Comparison of ENCODE assay signal across 1 cellular context in the genomic region with DNA sequence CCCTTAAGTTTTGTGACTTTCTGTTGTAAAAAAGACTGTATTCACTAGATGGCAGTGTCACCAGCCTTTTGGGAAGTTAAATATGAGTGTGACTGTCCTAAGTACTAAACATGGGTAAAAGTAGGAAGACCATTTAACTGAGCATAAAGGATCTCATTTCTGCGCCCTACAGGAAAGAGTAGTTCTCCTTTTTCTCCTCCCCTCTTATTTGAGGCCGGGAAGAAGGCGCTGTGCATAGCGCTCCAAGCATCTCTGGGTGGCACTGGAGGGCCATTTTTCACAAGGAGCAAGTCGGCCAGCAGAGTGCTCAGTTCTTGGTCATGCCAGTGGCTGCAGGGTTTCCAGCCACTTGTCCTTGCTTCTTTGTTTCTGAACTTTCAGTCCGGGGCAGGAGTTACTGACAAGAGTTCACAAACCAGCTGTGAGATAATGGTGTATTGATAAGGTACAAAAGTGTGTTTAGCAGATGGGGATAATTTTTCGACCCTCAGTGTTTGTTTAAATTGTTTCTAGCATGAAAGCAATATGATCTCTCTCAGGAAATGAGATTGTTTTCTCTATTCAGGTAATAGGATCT.
TF ChIP-seq lines count a peak whose summit lies in the region.

No MANE protein-coding gene starts in this region.

TF ChIP-seq in HepG2, 621 proteins besides CTCF, POLR2A, EP300 and RAD21 (continued from another document and continues in another):
- TF ChIP-seq, protein P1, sequence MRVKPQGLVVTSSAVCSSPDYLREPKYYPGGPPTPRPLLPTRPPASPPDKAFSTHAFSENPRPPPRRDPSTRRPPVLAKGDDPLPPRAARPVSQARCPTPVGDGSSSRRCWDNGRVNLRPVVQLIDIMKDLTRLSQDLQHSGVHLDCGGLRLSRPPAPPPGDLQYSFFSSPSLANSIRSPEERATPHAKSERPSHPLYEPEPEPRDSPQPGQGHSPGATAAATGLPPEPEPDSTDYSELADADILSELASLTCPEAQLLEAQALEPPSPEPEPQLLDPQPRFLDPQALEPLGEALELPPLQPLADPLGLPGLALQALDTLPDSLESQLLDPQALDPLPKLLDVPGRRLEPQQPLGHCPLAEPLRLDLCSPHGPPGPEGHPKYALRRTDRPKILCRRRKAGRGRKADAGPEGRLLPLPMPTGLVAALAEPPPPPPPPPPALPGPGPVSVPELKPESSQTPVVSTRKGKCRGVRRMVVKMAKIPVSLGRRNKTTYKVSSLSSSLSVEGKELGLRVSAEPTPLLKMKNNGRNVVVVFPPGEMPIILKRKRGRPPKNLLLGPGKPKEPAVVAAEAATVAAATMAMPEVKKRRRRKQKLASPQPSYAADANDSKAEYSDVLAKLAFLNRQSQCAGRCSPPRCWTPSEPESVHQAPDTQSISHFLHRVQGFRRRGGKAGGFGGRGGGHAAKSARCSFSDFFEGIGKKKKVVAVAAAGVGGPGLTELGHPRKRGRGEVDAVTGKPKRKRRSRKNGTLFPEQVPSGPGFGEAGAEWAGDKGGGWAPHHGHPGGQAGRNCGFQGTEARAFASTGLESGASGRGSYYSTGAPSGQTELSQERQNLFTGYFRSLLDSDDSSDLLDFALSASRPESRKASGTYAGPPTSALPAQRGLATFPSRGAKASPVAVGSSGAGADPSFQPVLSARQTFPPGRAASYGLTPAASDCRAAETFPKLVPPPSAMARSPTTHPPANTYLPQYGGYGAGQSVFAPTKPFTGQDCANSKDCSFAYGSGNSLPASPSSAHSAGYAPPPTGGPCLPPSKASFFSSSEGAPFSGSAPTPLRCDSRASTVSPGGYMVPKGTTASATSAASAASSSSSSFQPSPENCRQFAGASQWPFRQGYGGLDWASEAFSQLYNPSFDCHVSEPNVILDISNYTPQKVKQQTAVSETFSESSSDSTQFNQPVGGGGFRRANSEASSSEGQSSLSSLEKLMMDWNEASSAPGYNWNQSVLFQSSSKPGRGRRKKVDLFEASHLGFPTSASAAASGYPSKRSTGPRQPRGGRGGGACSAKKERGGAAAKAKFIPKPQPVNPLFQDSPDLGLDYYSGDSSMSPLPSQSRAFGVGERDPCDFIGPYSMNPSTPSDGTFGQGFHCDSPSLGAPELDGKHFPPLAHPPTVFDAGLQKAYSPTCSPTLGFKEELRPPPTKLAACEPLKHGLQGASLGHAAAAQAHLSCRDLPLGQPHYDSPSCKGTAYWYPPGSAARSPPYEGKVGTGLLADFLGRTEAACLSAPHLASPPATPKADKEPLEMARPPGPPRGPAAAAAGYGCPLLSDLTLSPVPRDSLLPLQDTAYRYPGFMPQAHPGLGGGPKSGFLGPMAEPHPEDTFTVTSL (CRISPR knock-in tag; IDR thresholded peaks at IDR 0.05; ENCODE audit: borderline replicate concordance): peak; percentile 71; the same call in 1 of the 2 replicates
- TF ChIP-seq ZNF878 (CRISPR knock-in tag; IDR thresholded peaks at IDR 0.05) (peak; percentile 78; the same call in 1 of the 2 replicates), ZFP1 (CRISPR knock-in tag; IDR thresholded peaks at IDR 0.05) (0 out of 2 replicates have a peak, but pooled peaks have one; percentile 4), MXD4 (CRISPR knock-in tag; IDR thresholded peaks at IDR 0.05) (0 out of 2 replicates have a peak, but pooled peaks have one; percentile 26), MEIS2 (CRISPR knock-in tag; IDR thresholded peaks at IDR 0.05) (peak; percentile 67), NRL (CRISPR knock-in tag; IDR thresholded peaks at IDR 0.05; ENCODE audit: borderline replicate concordance) (no peak), ZNF629 (CRISPR knock-in tag; conservative IDR thresholded peaks at IDR 0.05) (0 out of 2 replicates have a peak, but pooled peaks have one; percentile 9), ESRRA (CRISPR knock-in tag; IDR thresholded peaks at IDR 0.05; ENCODE audit: low read depth) (peak; percentile 60; the same call in 1 of the 2 replicates), ZNF121 (CRISPR knock-in tag; IDR thresholded peaks at IDR 0.05) (peak; percentile 50; the same call in 1 of the 2 replicates), ZNF205 (CRISPR knock-in tag; IDR thresholded peaks at IDR 0.05) (peak; percentile 78; the same call in 1 of the 2 replicates), ZNF354B (CRISPR knock-in tag; IDR thresholded peaks at IDR 0.05) (no peak), STAG1 (CRISPR knock-in tag; IDR thresholded peaks at IDR 0.05) (peak; percentile 99), RFXAP (CRISPR knock-in tag; IDR thresholded peaks at IDR 0.05; ENCODE audit: borderline replicate concordance) (peak; percentile 65; the same call in 1 of the 2 replicates), ZNF557 (CRISPR knock-in tag; IDR thresholded peaks at IDR 0.05) (0 out of 2 replicates have a peak, but pooled peaks have one; percentile 41), ARHGAP35 (CRISPR knock-in tag; IDR thresholded peaks at IDR 0.05; ENCODE audit: borderline replicate concordance) (no peak), GATAD1 (CRISPR knock-in tag; IDR thresholded peaks at IDR 0.05) (peak; percentile 57; the same call in 1 of the 2 replicates), GABPA (IDR thresholded peaks at IDR 0.05; ENCODE audit: low read depth, low read length) (no peak), GABPA (CRISPR knock-in tag; IDR thresholded peaks at IDR 0.05; ENCODE audit: low read depth) (no peak), ZNF317 (CRISPR knock-in tag; IDR thresholded peaks at IDR 0.05) (peak; percentile 64; the same call in 1 of the 2 replicates), ZNF674 (CRISPR knock-in tag; IDR thresholded peaks at IDR 0.05; ENCODE audit: low read depth) (no peak), ARNT (IDR thresholded peaks at IDR 0.05) (no peak), KDM2A (CRISPR knock-in tag; IDR thresholded peaks at IDR 0.05; ENCODE audit: borderline replicate concordance, low read depth) (peak; percentile 28; the same call in 1 of the 2 replicates), ZNF12 (CRISPR knock-in tag; IDR thresholded peaks at IDR 0.05) (0 out of 2 replicates have a peak, but pooled peaks have one; percentile 23), ZNF605 (CRISPR knock-in tag; IDR thresholded peaks at IDR 0.05) (peak; percentile 52; the same call in 1 of the 2 replicates), MIER3 (CRISPR knock-in tag; IDR thresholded peaks at IDR 0.05; ENCODE audit: borderline replicate concordance) (peak; percentile 85; the same call in 1 of the 2 replicates)
- TF ChIP-seq, protein P2, sequence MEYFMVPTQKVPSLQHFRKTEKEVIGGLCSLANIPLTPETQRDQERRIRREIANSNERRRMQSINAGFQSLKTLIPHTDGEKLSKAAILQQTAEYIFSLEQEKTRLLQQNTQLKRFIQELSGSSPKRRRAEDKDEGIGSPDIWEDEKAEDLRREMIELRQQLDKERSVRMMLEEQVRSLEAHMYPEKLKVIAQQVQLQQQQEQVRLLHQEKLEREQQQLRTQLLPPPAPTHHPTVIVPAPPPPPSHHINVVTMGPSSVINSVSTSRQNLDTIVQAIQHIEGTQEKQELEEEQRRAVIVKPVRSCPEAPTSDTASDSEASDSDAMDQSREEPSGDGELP (IDR thresholded peaks at IDR 0.05; ENCODE audit: borderline replicate concordance, low read depth): peak; percentile 88
- TF ChIP-seq, protein P3, sequence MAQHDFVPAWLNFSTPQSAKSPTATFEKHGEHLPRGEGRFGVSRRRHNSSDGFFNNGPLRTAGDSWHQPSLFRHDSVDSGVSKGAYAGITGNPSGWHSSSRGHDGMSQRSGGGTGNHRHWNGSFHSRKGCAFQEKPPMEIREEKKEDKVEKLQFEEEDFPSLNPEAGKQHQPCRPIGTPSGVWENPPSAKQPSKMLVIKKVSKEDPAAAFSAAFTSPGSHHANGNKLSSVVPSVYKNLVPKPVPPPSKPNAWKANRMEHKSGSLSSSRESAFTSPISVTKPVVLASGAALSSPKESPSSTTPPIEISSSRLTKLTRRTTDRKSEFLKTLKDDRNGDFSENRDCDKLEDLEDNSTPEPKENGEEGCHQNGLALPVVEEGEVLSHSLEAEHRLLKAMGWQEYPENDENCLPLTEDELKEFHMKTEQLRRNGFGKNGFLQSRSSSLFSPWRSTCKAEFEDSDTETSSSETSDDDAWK (CRISPR knock-in tag; IDR thresholded peaks at IDR 0.05): no peak
- TF ChIP-seq, protein P4, sequence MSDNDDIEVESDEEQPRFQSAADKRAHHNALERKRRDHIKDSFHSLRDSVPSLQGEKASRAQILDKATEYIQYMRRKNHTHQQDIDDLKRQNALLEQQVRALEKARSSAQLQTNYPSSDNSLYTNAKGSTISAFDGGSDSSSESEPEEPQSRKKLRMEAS (IDR thresholded peaks at IDR 0.05): peak; percentile 23; the same call in 1 of the 2 replicates
- TF ChIP-seq, protein P5, sequence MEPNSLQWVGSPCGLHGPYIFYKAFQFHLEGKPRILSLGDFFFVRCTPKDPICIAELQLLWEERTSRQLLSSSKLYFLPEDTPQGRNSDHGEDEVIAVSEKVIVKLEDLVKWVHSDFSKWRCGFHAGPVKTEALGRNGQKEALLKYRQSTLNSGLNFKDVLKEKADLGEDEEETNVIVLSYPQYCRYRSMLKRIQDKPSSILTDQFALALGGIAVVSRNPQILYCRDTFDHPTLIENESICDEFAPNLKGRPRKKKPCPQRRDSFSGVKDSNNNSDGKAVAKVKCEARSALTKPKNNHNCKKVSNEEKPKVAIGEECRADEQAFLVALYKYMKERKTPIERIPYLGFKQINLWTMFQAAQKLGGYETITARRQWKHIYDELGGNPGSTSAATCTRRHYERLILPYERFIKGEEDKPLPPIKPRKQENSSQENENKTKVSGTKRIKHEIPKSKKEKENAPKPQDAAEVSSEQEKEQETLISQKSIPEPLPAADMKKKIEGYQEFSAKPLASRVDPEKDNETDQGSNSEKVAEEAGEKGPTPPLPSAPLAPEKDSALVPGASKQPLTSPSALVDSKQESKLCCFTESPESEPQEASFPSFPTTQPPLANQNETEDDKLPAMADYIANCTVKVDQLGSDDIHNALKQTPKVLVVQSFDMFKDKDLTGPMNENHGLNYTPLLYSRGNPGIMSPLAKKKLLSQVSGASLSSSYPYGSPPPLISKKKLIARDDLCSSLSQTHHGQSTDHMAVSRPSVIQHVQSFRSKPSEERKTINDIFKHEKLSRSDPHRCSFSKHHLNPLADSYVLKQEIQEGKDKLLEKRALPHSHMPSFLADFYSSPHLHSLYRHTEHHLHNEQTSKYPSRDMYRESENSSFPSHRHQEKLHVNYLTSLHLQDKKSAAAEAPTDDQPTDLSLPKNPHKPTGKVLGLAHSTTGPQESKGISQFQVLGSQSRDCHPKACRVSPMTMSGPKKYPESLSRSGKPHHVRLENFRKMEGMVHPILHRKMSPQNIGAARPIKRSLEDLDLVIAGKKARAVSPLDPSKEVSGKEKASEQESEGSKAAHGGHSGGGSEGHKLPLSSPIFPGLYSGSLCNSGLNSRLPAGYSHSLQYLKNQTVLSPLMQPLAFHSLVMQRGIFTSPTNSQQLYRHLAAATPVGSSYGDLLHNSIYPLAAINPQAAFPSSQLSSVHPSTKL (CRISPR knock-in tag; IDR thresholded peaks at IDR 0.05): peak; percentile 67
- TF ChIP-seq, protein P6, sequence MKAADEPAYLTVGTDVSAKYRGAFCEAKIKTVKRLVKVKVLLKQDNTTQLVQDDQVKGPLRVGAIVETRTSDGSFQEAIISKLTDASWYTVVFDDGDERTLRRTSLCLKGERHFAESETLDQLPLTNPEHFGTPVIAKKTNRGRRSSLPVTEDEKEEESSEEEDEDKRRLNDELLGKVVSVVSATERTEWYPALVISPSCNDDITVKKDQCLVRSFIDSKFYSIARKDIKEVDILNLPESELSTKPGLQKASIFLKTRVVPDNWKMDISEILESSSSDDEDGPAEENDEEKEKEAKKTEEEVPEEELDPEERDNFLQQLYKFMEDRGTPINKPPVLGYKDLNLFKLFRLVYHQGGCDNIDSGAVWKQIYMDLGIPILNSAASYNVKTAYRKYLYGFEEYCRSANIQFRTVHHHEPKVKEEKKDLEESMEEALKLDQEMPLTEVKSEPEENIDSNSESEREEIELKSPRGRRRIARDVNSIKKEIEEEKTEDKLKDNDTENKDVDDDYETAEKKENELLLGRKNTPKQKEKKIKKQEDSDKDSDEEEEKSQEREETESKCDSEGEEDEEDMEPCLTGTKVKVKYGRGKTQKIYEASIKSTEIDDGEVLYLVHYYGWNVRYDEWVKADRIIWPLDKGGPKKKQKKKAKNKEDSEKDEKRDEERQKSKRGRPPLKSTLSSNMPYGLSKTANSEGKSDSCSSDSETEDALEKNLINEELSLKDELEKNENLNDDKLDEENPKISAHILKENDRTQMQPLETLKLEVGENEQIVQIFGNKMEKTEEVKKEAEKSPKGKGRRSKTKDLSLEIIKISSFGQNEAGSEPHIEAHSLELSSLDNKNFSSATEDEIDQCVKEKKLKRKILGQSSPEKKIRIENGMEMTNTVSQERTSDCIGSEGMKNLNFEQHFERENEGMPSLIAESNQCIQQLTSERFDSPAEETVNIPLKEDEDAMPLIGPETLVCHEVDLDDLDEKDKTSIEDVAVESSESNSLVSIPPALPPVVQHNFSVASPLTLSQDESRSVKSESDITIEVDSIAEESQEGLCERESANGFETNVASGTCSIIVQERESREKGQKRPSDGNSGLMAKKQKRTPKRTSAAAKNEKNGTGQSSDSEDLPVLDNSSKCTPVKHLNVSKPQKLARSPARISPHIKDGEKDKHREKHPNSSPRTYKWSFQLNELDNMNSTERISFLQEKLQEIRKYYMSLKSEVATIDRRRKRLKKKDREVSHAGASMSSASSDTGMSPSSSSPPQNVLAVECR (CRISPR knock-in tag; IDR thresholded peaks at IDR 0.05; ENCODE audit: borderline replicate concordance): 0 out of 2 replicates have a peak, but pooled peaks have one; percentile 43
- TF ChIP-seq, protein P7, sequence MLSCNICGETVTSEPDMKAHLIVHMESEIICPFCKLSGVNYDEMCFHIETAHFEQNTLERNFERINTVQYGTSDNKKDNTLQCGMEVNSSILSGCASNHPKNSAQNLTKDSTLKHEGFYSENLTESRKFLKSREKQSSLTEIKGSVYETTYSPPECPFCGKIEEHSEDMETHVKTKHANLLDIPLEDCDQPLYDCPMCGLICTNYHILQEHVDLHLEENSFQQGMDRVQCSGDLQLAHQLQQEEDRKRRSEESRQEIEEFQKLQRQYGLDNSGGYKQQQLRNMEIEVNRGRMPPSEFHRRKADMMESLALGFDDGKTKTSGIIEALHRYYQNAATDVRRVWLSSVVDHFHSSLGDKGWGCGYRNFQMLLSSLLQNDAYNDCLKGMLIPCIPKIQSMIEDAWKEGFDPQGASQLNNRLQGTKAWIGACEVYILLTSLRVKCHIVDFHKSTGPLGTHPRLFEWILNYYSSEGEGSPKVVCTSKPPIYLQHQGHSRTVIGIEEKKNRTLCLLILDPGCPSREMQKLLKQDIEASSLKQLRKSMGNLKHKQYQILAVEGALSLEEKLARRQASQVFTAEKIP (CRISPR knock-in tag; IDR thresholded peaks at IDR 0.05; ENCODE audit: borderline replicate concordance): no peak
- TF ChIP-seq, protein P8, sequence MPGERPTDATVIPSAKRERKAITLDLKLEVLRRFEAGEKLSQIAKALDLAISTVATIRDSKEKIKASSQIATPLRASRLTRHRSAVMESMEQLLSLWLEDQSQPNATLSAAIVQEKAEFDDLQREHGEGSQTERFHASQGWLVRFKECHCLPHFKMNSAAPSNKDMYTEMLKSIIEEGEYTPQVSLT (CRISPR knock-in tag; IDR thresholded peaks at IDR 0.05; ENCODE audit: borderline replicate concordance, low read depth): no peak
